Comparison of ENCODE assay signal across 9 cellular contexts in the genomic region with DNA sequence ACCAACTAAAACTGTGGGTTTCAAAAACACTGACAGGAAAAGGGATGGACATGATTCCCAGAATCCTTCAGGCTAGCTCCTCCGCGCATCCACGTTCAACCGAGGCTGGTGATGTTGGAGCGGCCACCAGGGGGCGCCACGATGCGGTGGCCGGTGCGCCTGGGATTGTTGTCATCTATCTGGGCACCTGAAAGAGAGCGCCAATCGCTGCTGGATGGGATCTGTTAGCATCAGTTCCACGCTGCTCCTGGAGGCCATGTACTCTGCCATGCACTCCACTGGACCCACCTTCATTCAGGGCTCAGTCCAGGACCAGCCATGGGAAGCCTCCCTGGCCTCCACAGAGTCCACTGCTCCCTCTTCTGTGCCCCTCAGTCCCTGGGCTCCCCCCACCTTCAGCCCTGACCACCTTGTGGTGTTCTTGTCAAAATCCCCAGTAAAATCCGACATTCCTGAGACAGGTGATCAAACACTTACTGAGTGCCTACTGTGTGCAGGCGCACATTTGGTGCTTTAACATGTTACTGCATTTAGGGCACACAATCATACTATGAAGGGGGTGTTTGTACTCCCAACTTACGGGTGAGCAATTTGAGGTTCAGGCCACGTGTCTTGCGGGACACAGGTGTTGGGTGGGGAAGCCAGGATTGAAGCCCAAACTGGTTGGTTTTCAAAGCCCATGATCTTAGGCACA.
DNase-seq lines count a peak whose midpoint lies in the region; ATAC-seq and TF ChIP-seq lines count a peak whose summit lies in the region.
"Had no signal": no experiment of that assay in that cellular context is flagged by ENCODE, and none has a peak within 500 bp of the region (broad histone marks: within the 10 kb centered on the region; RNA-seq: fewer than 3 reads in every experiment).

No MANE protein-coding gene starts in this region.

- H3K36me3 ChIP-seq in stomach = peaks cover 0 to 54% (median 30%) of the 10 kb centered on the region in 4 donors

- TF ChIP-seq POLR2A in stomach (IDR thresholded peaks at IDR 0.05) = no peak

- TF ChIP-seq EP300 in stomach (IDR thresholded peaks at IDR 0.05) = no peak

- H3K4me3 Mint-ChIP-seq in CD4-positive, alpha-beta T cell = no peak overlapping the region
- H3K4me3 Mint-ChIP-seq in brain (no peak overlapping the region), nephron progenitor cell (no peak overlapping the region)

- no peaks in the 10 kb centered on the region for H3K36me3 Mint-ChIP-seq in CD4-positive, alpha-beta T cell (ENCODE audit: low read depth)
- H3K36me3 Mint-ChIP-seq in brain (peaks cover 92% of the 10 kb centered on the region), nephron progenitor cell (ENCODE audit: low read depth) (peaks cover 88% of the 10 kb centered on the region)

- 71 to 75% (median 72%) methylated on average over 15 to 18 of the region's 18 CpGs for WGBS in stomach, 5 donors

- H3K9me3 ChIP-seq in CD4-positive, alpha-beta T cell (ENCODE audit: control insufficient read depth, low read length) = no peaks in the 10 kb centered on the region
- no peaks in the 10 kb centered on the region for H3K9me3 ChIP-seq in stomach

- peak; percentile 42 for TF ChIP-seq CTCF in CD4-positive, alpha-beta T cell (IDR thresholded peaks at IDR 0.05)
- TF ChIP-seq CTCF in GM13976 (IDR thresholded peaks at IDR 0.05; ENCODE audit: borderline replicate concordance, control extremely low read depth, extremely low read depth, insufficient read depth, missing control alignments) = peak; percentile 23
- peak; percentile 57 to 75 for TF ChIP-seq CTCF in brain (conservative IDR thresholded peaks at IDR 0.05)
- TF ChIP-seq CTCF in nephron progenitor cell (IDR thresholded peaks at IDR 0.05) = peak; percentile 61
- TF ChIP-seq CTCF in stomach (IDR thresholded peaks at IDR 0.05) = peak in 3 of 7 experiments; percentile 18 to 40 (median 39)

- no peak overlapping the region for H3K27ac Mint-ChIP-seq in CD4-positive, alpha-beta T cell
- peak overlapping the region in 1 of 5 experiments; percentile 54 for H3K27ac Mint-ChIP-seq in brain
- no peak overlapping the region for H3K27ac Mint-ChIP-seq in nephron progenitor cell

- intact Hi-C loops in CD4-positive, alpha-beta T cell (cut with DNase I, micrococcal nuclease) = no loop called here
- intact Hi-C loops in stomach (cut with DNase I; ENCODE audit: low total_unique reads) = no loop called here

- no peak for DNase-seq in CD4-positive, alpha-beta T cell
- DNase-seq in GM13976 (ENCODE audit: low spot score) (no peak), nephron progenitor cell (peak; percentile 42), ureter (ENCODE audit: low spot score) (no peak), stomach (no peak)
- DNase-seq: NCI-H146 had no signal

- in situ Hi-C loops in GM13976 (cut with MboI; ENCODE audit: low sequenced_read_pairs, unreplicated experiment) = no loop called here

- H3K9me3 Mint-ChIP-seq in CD4-positive, alpha-beta T cell = no peaks in the 10 kb centered on the region
- H3K9me3 Mint-ChIP-seq in brain = no peaks in the 10 kb centered on the region
- no peaks in the 10 kb centered on the region for H3K9me3 Mint-ChIP-seq in nephron progenitor cell

- no peak overlapping the region for H3K4me3 ChIP-seq in stomach

- H3K27ac ChIP-seq in CD4-positive, alpha-beta T cell (ENCODE audit: low read depth, low read length) = no peak overlapping the region
- H3K27ac ChIP-seq in stomach = no peak overlapping the region

- POLR2A ChIA-PET in CD4-positive, alpha-beta T cell (lab: Charles Lee) = no interaction called here

- ATAC-seq in CD4-positive, alpha-beta T cell (ENCODE audit: poor library complexity) = no peak
- ATAC-seq in HG02840 (IDR thresholded peaks at IDR 0.05; ENCODE audit: low FRiP score, unreplicated experiment) (no peak), GM21528 (IDR thresholded peaks at IDR 0.05; ENCODE audit: low FRiP score, unreplicated experiment) (no peak)

- CTCF ChIA-PET in CD4-positive, alpha-beta T cell (lab: Charles Lee) = no interaction called here

- H3K27me3 ChIP-seq in CD4-positive, alpha-beta T cell (ENCODE audit: control insufficient read depth, insufficient read depth, low read length) = no peaks in the 10 kb centered on the region
- no peaks in the 10 kb centered on the region for H3K27me3 ChIP-seq in stomach

- H3K27me3 Mint-ChIP-seq in CD4-positive, alpha-beta T cell = peaks cover 8% of the 10 kb centered on the region
- H3K27me3 Mint-ChIP-seq in brain = peaks cover 2% of the 10 kb centered on the region
- peaks cover 4% of the 10 kb centered on the region for H3K27me3 Mint-ChIP-seq in nephron progenitor cell (ENCODE audit: low read depth, poor library complexity)

- H3K4me1 Mint-ChIP-seq in CD4-positive, alpha-beta T cell (ENCODE audit: low read depth) = no peaks in the 10 kb centered on the region
- H3K4me1 Mint-ChIP-seq in brain (no peaks in the 10 kb centered on the region), nephron progenitor cell (peaks cover under 1% of the 10 kb centered on the region)

- H3K4me1 ChIP-seq in stomach = peaks cover 0 to 15% (median 1%) of the 10 kb centered on the region in 4 donors
